Comparison of ENCODE assay signal across 2 cellular contexts in genomic region chr4:182619659-182620058, GRCh38.
TF ChIP-seq lines count a peak whose summit lies in the region.

No MANE protein-coding gene starts in this region.

TF ChIP-seq in GM23338, 12 proteins besides CTCF, POLR2A, EP300 and RAD21 (continued from another document):
- no peak for TF ChIP-seq REST (IDR thresholded peaks at IDR 0.05; ENCODE audit: unreplicated experiment)
- no peak for TF ChIP-seq STAT1 (IDR thresholded peaks at IDR 0.05; ENCODE audit: unreplicated experiment)
- no peak for TF ChIP-seq NANOG (IDR thresholded peaks at IDR 0.05; ENCODE audit: borderline replicate concordance)
- TF ChIP-seq POLR2AphosphoS5 (IDR thresholded peaks at IDR 0.05; ENCODE audit: low read depth): no peak
- no peak for TF ChIP-seq ZNF114 (CRISPR knock-in tag; IDR thresholded peaks at IDR 0.05)
- no peak for TF ChIP-seq ZNF462 (CRISPR knock-in tag; IDR thresholded peaks at IDR 0.05)
- TF ChIP-seq EZH2 (IDR thresholded peaks at IDR 0.05; ENCODE audit: low read depth, unreplicated experiment): no peak
- no peak for TF ChIP-seq JUNB (IDR thresholded peaks at IDR 0.05; ENCODE audit: unreplicated experiment)
- no peak for TF ChIP-seq ETS1 (IDR thresholded peaks at IDR 0.05)
- no peak for TF ChIP-seq EZH2phosphoT487 (IDR thresholded peaks at IDR 0.05; ENCODE audit: unreplicated experiment)

TF ChIP-seq in WTC11, 78 proteins besides CTCF, POLR2A, EP300 and RAD21:
- TF ChIP-seq PRDM15 (CRISPR knock-in tag; IDR thresholded peaks at IDR 0.05): no peak
- no peak for TF ChIP-seq SP1 (CRISPR knock-in tag; conservative IDR thresholded peaks at IDR 0.05)
- no peak for TF ChIP-seq ZNF512 (CRISPR knock-in tag; IDR thresholded peaks at IDR 0.05; ENCODE audit: borderline replicate concordance)
- TF ChIP-seq NR3C1 (CRISPR knock-in tag; conservative IDR thresholded peaks at IDR 0.05; ENCODE audit: low read depth): no peak
- no peak for TF ChIP-seq RORB (CRISPR knock-in tag; IDR thresholded peaks at IDR 0.05)
- TF ChIP-seq FOXJ3 (CRISPR knock-in tag; IDR thresholded peaks at IDR 0.05; ENCODE audit: borderline replicate concordance): no peak
- TF ChIP-seq CBFB (CRISPR knock-in tag; IDR thresholded peaks at IDR 0.05; ENCODE audit: low read depth): no peak
